8 cellular contexts compared by ENCODE assay signal in genomic region chr1:168788262-168788661, GRCh38. TPM values are rescaled to one million over a fixed set of nuclear protein-coding genes. Genes with fewer than 3 reads are reported as not detected.
"Had no signal": no experiment of that assay in that cellular context is flagged by ENCODE, and none has a peak within 500 bp of the region (broad histone marks: within the 10 kb centered on the region; RNA-seq: fewer than 3 reads in every experiment).

No MANE protein-coding gene starts in this region.

- ATAC-seq: GM23338, HepG2 had no signal

- DNase-seq: H9, HCEC 1CT had no signal

- H3K4me3 ChIP-seq: GM23338 had no signal

- H3K27ac ChIP-seq: HL-60 had no signal

RNA-seq across cellular contexts. Expression of gene DPT, which starts 59.3 kb away (rescaled TPM):
- total RNA-seq: GM23338, H1, H9, HepG2, HT1080 had no signal
- polyA plus RNA-seq: GM23338, H1, IgD-negative memory B cell had no signal
